8 cellular contexts compared by ENCODE assay signal in the genomic region with DNA sequence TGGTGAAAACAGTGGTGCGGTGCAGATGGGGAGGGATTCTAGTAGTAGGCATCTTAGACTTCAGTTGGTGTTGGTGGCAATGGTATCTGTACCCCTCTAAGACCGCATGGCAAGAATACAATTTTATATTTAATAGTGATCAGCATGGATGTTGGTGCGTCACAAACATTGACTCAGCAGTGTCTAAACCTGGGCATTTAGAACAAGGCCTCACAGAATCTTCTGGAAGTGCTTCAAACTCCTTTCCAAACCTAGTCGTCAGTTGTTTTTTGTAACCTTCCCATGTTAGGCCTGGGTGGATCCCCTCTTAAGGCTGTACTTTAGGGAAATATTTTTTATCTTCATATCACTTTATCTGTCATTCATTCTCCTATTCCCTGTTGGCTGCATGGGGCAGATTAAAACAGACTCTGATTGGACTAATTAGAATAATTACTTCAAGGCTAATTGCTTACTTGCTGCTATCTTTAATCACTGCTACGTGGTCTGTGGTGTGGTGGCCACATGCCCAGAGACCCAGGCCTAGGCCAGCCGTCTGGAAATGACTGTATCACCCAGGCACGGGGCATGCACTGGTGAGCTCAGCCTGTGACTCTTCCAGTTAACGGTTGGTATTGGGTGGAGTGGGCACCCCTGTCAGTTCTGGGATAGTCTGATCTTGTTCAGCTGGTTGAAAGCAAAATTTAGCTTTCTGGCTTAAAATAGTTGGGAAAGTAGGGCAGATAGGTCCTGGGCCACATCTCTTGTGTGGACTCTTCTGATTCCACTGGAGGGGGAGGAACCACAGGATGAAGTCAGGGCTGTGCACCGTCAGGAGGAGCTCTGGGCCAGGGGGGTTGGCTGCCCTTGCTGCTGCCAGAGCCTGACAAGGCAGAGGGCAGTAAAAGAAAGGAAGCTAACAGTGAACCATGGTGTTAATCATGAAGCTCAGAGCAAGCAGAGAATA. TPM values are rescaled to one million over a fixed set of nuclear protein-coding genes. Genes with fewer than 3 reads are reported as not detected.
DNase-seq lines count a peak whose midpoint lies in the region; ATAC-seq, FAIRE-seq and TF ChIP-seq lines count a peak whose summit lies in the region.

No MANE protein-coding gene starts in this region.

- DNase-seq in AG20443 (ENCODE audit: low spot score) (peak; percentile 65), MG63 (peak; percentile 80), chondrocyte (ENCODE audit: low spot score) (no peak), GM19239 (ENCODE audit: insufficient read length, low spot score) (no peak), GM20000 (ENCODE audit: low spot score) (no peak)
- no peak for DNase-seq in stimulated activated CD4-positive, alpha-beta T cell treated with anti-CD3 and anti-CD28 coated beads, Interleukin-2, amount 100 ng/mL, for 48 hours

- H3K9me3 ChIP-seq in MG63 (no peaks in the 10 kb centered on the region), muscle layer of duodenum (ENCODE audit: control insufficient read depth in 1 of 2, low read length in 2 of 2) (no peaks in the 10 kb centered on the region)

- peak overlapping the region; percentile 92 for H3K4me3 Mint-ChIP-seq in chondrocyte (ENCODE audit: unreplicated experiment)

- H3K27me3 Mint-ChIP-seq in chondrocyte (ENCODE audit: low read depth) = no peaks in the 10 kb centered on the region

- TF ChIP-seq POLR2A in GM18505 (IDR thresholded peaks at IDR 0.05; ENCODE audit: borderline replicate concordance, extremely low read depth, insufficient read depth, insufficient read length) = no peak

- peak overlapping the region; percentile 93 for H3K27ac Mint-ChIP-seq in chondrocyte (ENCODE audit: unreplicated experiment)

- peaks cover 34% of the 10 kb centered on the region for H3K36me3 ChIP-seq in MG63
- H3K36me3 ChIP-seq in muscle layer of duodenum (ENCODE audit: control insufficient read depth in 1 of 2, insufficient read depth in 2 of 2, low read length in 2 of 2) = peaks cover 0 to 25% of the 10 kb centered on the region in 2 donors

- H3K4me1 Mint-ChIP-seq in chondrocyte (ENCODE audit: low read depth) = peaks cover 68% of the 10 kb centered on the region

- H3K27ac ChIP-seq in muscle layer of duodenum (ENCODE audit: low read length) = peak overlapping the region; percentile 18

- peaks cover 10% of the 10 kb centered on the region for H3K36me3 Mint-ChIP-seq in chondrocyte (ENCODE audit: low read depth)

- no peaks in the 10 kb centered on the region for H3K9me3 Mint-ChIP-seq in chondrocyte (ENCODE audit: low read depth)

- H3K4me3 ChIP-seq in MG63 = peak overlapping the region; percentile 80
- peak overlapping the region; percentile 82 to 88 for H3K4me3 ChIP-seq in muscle layer of duodenum (ENCODE audit: low read depth in 1 of 2, low read length in 2 of 2)

- H3K27me3 ChIP-seq in MG63 = no peaks in the 10 kb centered on the region
- no peaks in the 10 kb centered on the region for H3K27me3 ChIP-seq in muscle layer of duodenum (ENCODE audit: low read depth, low read length)

- H3K4me1 ChIP-seq in muscle layer of duodenum (ENCODE audit: control insufficient read depth in 1 of 2, insufficient read depth in 2 of 2, low read length in 2 of 2) = peaks cover 18 to 71% of the 10 kb centered on the region in 2 donors

- TF ChIP-seq CTCF in chondrocyte (IDR thresholded peaks at IDR 0.05) = no peak
- TF ChIP-seq CTCF in GM20000 (IDR thresholded peaks at IDR 0.05; ENCODE audit: extremely low read depth, missing control alignments) = no peak

- no peak for FAIRE-seq in GM19239 (lab: Jason Lieb, UNC)

- no peak for ATAC-seq in GM18505 (IDR thresholded peaks at IDR 0.05; ENCODE audit: unreplicated experiment)

RNA-seq across cellular contexts. Expression of gene ALKBH5, which starts 4.5 kb away (rescaled TPM):
- 50.5 and 63.5 TPM in 2 replicates for total RNA-seq in MG63 (2014; rRNA removed; shearing (Covaris generic); ENCODE audit: low replicate concordance)
- total RNA-seq in chondrocyte = 101 to 110 TPM (median 108 TPM) in 3 replicates

RNA-seq across cellular contexts. Expression of gene LLGL1, which starts 37.3 kb away (rescaled TPM):
- 12.5 and 14.4 TPM in 2 replicates for total RNA-seq in MG63 (2014; rRNA removed; shearing (Covaris generic); ENCODE audit: low replicate concordance)
- total RNA-seq in chondrocyte = 38.7 to 41.8 TPM (median 39.0 TPM) in 3 replicates

Comparison
In these comparisons a context has a peak if more than half of its experiments do, and no peak if none do; other contexts are left out.
1. DNase-seq: peak in AG20443 (single experiment) and MG63 (single experiment); none in chondrocyte (single experiment), GM19239 (single experiment), stimulated activated CD4-positive, alpha-beta T cell treated with anti-CD3 and anti-CD28 coated beads, Interleukin-2, amount 100 ng/mL, for 48 hours (0 of 2) and GM20000 (single experiment).